ENCODE assay signal across 17 cellular contexts in genomic region chr17:82303944-82304808, GRCh38. TPM values are rescaled to one million over a fixed set of nuclear protein-coding genes. Genes with fewer than 3 reads are reported as not detected.
DNase-seq lines count a peak whose midpoint lies in the region; ATAC-seq and TF ChIP-seq lines count a peak whose summit lies in the region.
"Had no signal": no experiment of that assay in that cellular context is flagged by ENCODE, and none has a peak within 500 bp of the region (broad histone marks: within the 10 kb centered on the region; RNA-seq: fewer than 3 reads in every experiment).

No MANE protein-coding gene starts in this region.

- 62 to 87% methylated on average over 3 to 8 of the region's 26 CpGs for WGBS in gastroesophageal sphincter (ENCODE audit: low coverage in 1 of 2), 2 donors

- H3K9me3 ChIP-seq in gastroesophageal sphincter: no peaks in the 10 kb centered on the region
- H3K9me3 ChIP-seq in upper lobe of right lung: no peaks in the 10 kb centered on the region
- H3K9me3 ChIP-seq: uterus had no signal

- H3K27me3 ChIP-seq in gastroesophageal sphincter (peaks cover 14% of the 10 kb centered on the region), upper lobe of right lung (no peaks in the 10 kb centered on the region)
- H3K27me3 ChIP-seq: uterus had no signal

- H3K4me1 Mint-ChIP-seq in HFFc6 (ENCODE audit: low read depth): peaks cover 4% of the 10 kb centered on the region

- no peak for DNase-seq in left ventricle myocardium superior
- DNase-seq in Right ventricle myocardium superior: no peak
- DNase-seq in SK-N-DZ (ENCODE audit: low spot score): peak; percentile 70
- peak; percentile 59 for DNase-seq in upper lobe of right lung
- DNase-seq in amniotic stem cell (lab: John Stamatoyannopoulos, UW): no peak
- DNase-seq in HFFc6: no peak
- DNase-seq: activated B cell treated with CpG ODN at 0.5 μM for 24 hours; kidney glomerular epithelial cell; NCI-H1105 treated with DMSO at 0.1 percent for 48 hours; stimulated activated CD4-positive, alpha-beta T cell treated with anti-CD3 and anti-CD28 coated beads, Interleukin-4, amount 100 ng/mL, for 24 hours; uterus had no signal

- H3K4me1 ChIP-seq in gastroesophageal sphincter (peaks cover 0 to 10% (median under 1%) of the 10 kb centered on the region in 3 donors), upper lobe of right lung (peaks cover 9% of the 10 kb centered on the region)
- H3K4me1 ChIP-seq: uterus had no signal

- H3K27me3 Mint-ChIP-seq in HFFc6 (ENCODE audit: insufficient read depth): peaks cover 7% of the 10 kb centered on the region
- H3K27me3 Mint-ChIP-seq: activated B cell treated with CpG ODN at 0.5 μM for 24 hours had no signal

- TF ChIP-seq POLR2A in gastroesophageal sphincter (IDR thresholded peaks at IDR 0.05): no peak

- H3K36me3 ChIP-seq in gastroesophageal sphincter (no peaks in the 10 kb centered on the region), upper lobe of right lung (no peaks in the 10 kb centered on the region)
- H3K36me3 ChIP-seq: uterus had no signal

- H3K27ac ChIP-seq in gastroesophageal sphincter (no peak overlapping the region), upper lobe of right lung (no peak overlapping the region)
- H3K27ac ChIP-seq: uterus had no signal

- H3K4me3 ChIP-seq in gastroesophageal sphincter: no peak overlapping the region
- H3K4me3 ChIP-seq in upper lobe of right lung: no peak overlapping the region
- H3K4me3 ChIP-seq: GM12878, uterus had no signal

- TF ChIP-seq EP300 in gastroesophageal sphincter (IDR thresholded peaks at IDR 0.05): no peak

- H3K4me3 Mint-ChIP-seq in HFFc6: no peak overlapping the region
- H3K4me3 Mint-ChIP-seq: activated B cell treated with CpG ODN at 0.5 μM for 24 hours; stimulated activated memory B cell treated with anti-CD40 and anti-IgM and Interleukin-4, amounts not matched to agents 10 μg/mL and 1 μg/mL and 100 μg/mL, for 72 hours had no signal

- H3K36me3 Mint-ChIP-seq in HFFc6 (ENCODE audit: low read depth): no peaks in the 10 kb centered on the region
- H3K36me3 Mint-ChIP-seq: stimulated activated memory B cell treated with anti-CD40 and anti-IgM and Interleukin-4, amounts not matched to agents 10 μg/mL and 1 μg/mL and 100 μg/mL, for 72 hours had no signal

- ATAC-seq in left ventricle myocardium superior (peak; percentile 16), Right ventricle myocardium superior (ENCODE audit: poor library complexity) (no peak), gastroesophageal sphincter (peak; percentile 9), upper lobe of right lung (no peak), HG03095 (IDR thresholded peaks at IDR 0.05; ENCODE audit: unreplicated experiment) (no peak)
- ATAC-seq: GM12878; stimulated activated memory B cell treated with anti-CD40 and anti-IgM and Interleukin-4, amounts not matched to agents 10 μg/mL and 1 μg/mL and 100 μg/mL, for 72 hours had no signal

- no peak for TF ChIP-seq CTCF in gastroesophageal sphincter (IDR thresholded peaks at IDR 0.05)
- no peak for TF ChIP-seq CTCF in upper lobe of right lung (IDR thresholded peaks at IDR 0.05)
- TF ChIP-seq CTCF in HFFc6 (IDR thresholded peaks at IDR 0.05): no peak

- H3K27ac Mint-ChIP-seq in HFFc6: no peak overlapping the region
- H3K27ac Mint-ChIP-seq: activated B cell treated with CpG ODN at 0.5 μM for 24 hours had no signal

- intact Hi-C loops in left ventricle myocardium superior (cut with micrococcal nuclease) (no loop called here), Right ventricle myocardium superior (cut with DNase I) (no loop called here), upper lobe of right lung (cut with DNase I) (no loop called here)

- H3K9me3 Mint-ChIP-seq in HFFc6: no peaks in the 10 kb centered on the region
- H3K9me3 Mint-ChIP-seq: activated B cell treated with CpG ODN at 0.5 μM for 24 hours; stimulated activated memory B cell treated with anti-CD40 and anti-IgM and Interleukin-4, amounts not matched to agents 10 μg/mL and 1 μg/mL and 100 μg/mL, for 72 hours had no signal

RNA-seq across cellular contexts. Expression of gene CD7, which starts 13.2 kb away (rescaled TPM):
- 0.64 TPM for total RNA-seq in left ventricle myocardium superior
- 0.75 TPM for total RNA-seq in Right ventricle myocardium superior
- 3.3 and 3.8 TPM in 2 replicates for polyA plus RNA-seq in SK-N-DZ (2014; cell fraction: cytosol; rRNA removed)
- 0.87 and 1.7 TPM in 2 replicates for polyA plus RNA-seq in SK-N-DZ (2014; cell fraction: nucleus; rRNA removed)
- total RNA-seq in gastroesophageal sphincter: 1 to 10 TPM in 1 of 4 donors, under 1 TPM in 2, not detected in 1; 0.58 to 1.7 (median 0.94) TPM
- total RNA-seq in upper lobe of right lung: 7.2 TPM
- under 1 TPM in 1 of 6 experiments, not detected in 5; 0.20 TPM for total RNA-seq in HFFc6 (2021; fragmentation: NEBNext Ultra II Directional; extraction: Animal tissue kit (Norgen Biotek cat#: 25700))
- total RNA-seq: endothelial cell of umbilical vein, SK-MEL-5 had no signal
- polyA plus RNA-seq: endothelial cell of umbilical vein, GM12878 had no signal

RNA-seq across cellular contexts. Expression of gene SECTM1, which starts 29.4 kb away (rescaled TPM):
- total RNA-seq in left ventricle myocardium superior (5.5 TPM), Right ventricle myocardium superior (4.3 TPM), gastroesophageal sphincter (10 to 100 TPM in 3 of 4 donors, 1 to 10 TPM in 1; 6.1 to 22.3 (median 17.6) TPM), upper lobe of right lung (26.4 TPM)
- polyA plus RNA-seq in SK-N-DZ (2014; cell fraction: cytosol; rRNA removed): 2.1 and 3.1 TPM in 2 replicates
- 0.11 and 2.3 TPM in 2 replicates for polyA plus RNA-seq in SK-N-DZ (2014; cell fraction: nucleus; rRNA removed)
- 1 to 10 TPM; 1.7 to 3.9 (median 2.8) TPM for total RNA-seq in HFFc6 (2021; fragmentation: NEBNext Ultra II Directional; extraction: Animal tissue kit (Norgen Biotek cat#: 25700))
- total RNA-seq: activated B cell treated with CpG ODN at 0.5 μM for 24 hours, GM12878 had no signal

RNA-seq across cellular contexts. Expression of gene CSNK1D, which starts 30.7 kb away (rescaled TPM):
- total RNA-seq in left ventricle myocardium superior (64.4 TPM), Right ventricle myocardium superior (54.4 TPM), gastroesophageal sphincter (10 to 100 TPM; 23.4 to 92.1 (median 72.4) TPM), upper lobe of right lung (150 TPM)
- 25.1 and 31.2 TPM in 2 replicates for polyA plus RNA-seq in SK-N-DZ (2014; cell fraction: cytosol; rRNA removed)
- polyA plus RNA-seq in SK-N-DZ (2014; cell fraction: nucleus; rRNA removed): 49.5 and 120 TPM in 2 replicates
- 100 to 1,000 TPM; 116 to 128 (median 118) TPM for total RNA-seq in HFFc6 (2021; fragmentation: NEBNext Ultra II Directional; extraction: Animal tissue kit (Norgen Biotek cat#: 25700))

RNA-seq across cellular contexts. Expression of gene TEX19, which starts 54.9 kb away (rescaled TPM):
- total RNA-seq in left ventricle myocardium superior: not detected
- not detected for total RNA-seq in Right ventricle myocardium superior
- 3.5 and 5.1 TPM in 2 replicates for polyA plus RNA-seq in SK-N-DZ (2014; cell fraction: cytosol; rRNA removed)
- 1.1 and 1.4 TPM in 2 replicates for polyA plus RNA-seq in SK-N-DZ (2014; cell fraction: nucleus; rRNA removed)
- total RNA-seq in gastroesophageal sphincter: not detected
- not detected for total RNA-seq in upper lobe of right lung
- under 1 TPM in 2 of 6 experiments, not detected in 4; 0.10 to 0.14 TPM for total RNA-seq in HFFc6 (2021; fragmentation: NEBNext Ultra II Directional; extraction: Animal tissue kit (Norgen Biotek cat#: 25700))
- total RNA-seq: activated B cell treated with CpG ODN at 0.5 μM for 24 hours, endothelial cell of umbilical vein, uterus had no signal

Comparison
In these comparisons a context has a peak if more than half of its experiments do, and no peak if none do; other contexts are left out.
1. ATAC-seq: peak in left ventricle myocardium superior (single experiment) and gastroesophageal sphincter (single experiment); none in Right ventricle myocardium superior (single experiment), upper lobe of right lung (single experiment) and HG03095 (single experiment).
2. DNase-seq: peak in SK-N-DZ (single experiment) and upper lobe of right lung (single experiment); none in left ventricle myocardium superior (single experiment), Right ventricle myocardium superior (single experiment), amniotic stem cell (single experiment) and HFFc6 (single experiment).